ENCODE assay signal across 1 cellular context in the genomic region with DNA sequence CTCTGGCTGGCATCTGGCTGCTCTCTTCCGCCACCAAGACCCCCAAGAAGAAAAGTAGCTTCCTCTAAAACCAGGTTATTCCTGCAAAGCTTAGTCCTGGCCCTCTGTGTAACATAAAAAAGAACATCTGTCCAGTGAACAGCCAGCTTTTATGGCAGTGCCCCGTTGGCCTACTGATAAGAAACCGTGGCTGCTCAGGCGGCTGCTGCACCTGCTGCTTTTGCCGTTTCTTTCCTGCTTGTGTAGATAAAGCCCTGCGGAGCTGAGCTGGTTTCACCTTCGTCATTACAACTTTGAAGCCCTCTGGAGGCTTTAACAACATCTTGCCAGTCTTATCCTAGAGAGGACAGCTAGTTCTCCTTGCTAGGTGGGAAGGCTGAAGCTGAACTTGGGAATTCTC.
TF ChIP-seq lines count a peak whose summit lies in the region.

No MANE protein-coding gene starts in this region.

TF ChIP-seq in K562, 482 proteins besides CTCF, POLR2A, EP300 and RAD21 (continued from another document and continues in another):
- TF ChIP-seq ZNF644 (tag; IDR thresholded peaks at IDR 0.05; ENCODE audit: low read depth) (0 out of 2 replicates have a peak, but pooled peaks have one; percentile 37), ELF2 (CRISPR knock-in tag; IDR thresholded peaks at IDR 0.05) (no peak), ILK (tag; IDR thresholded peaks at IDR 0.05; ENCODE audit: borderline replicate concordance, low read depth) (no peak), KDM5B (IDR thresholded peaks at IDR 0.05; ENCODE audit: insufficient replicate concordance, low read depth, low read length) (no peak), ARNT (IDR thresholded peaks at IDR 0.05) (peak in 1 of 2 experiments; percentile 80; a peak in 1 of 4 replicates), CSDE1 (IDR thresholded peaks at IDR 0.05) (no peak), RBFOX2 (IDR thresholded peaks at IDR 0.05; ENCODE audit: low read depth, low read length) (no peak), ZNF785 (CRISPR knock-in tag; IDR thresholded peaks at IDR 0.05) (no peak), ESRRA (IDR thresholded peaks at IDR 0.05; ENCODE audit: borderline replicate concordance, low read depth) (no peak), KLF1 (tag; IDR thresholded peaks at IDR 0.05) (no peak), HDAC1 (IDR thresholded peaks at IDR 0.05) (peak; percentile 36 to 70; a peak in 2 of 4 replicates), ZNF217 (CRISPR knock-in tag; IDR thresholded peaks at IDR 0.05) (no peak), FOXJ3 (CRISPR knock-in tag; IDR thresholded peaks at IDR 0.05) (no peak), TGIF2 (CRISPR knock-in tag; IDR thresholded peaks at IDR 0.05) (no peak), C11orf30 (IDR thresholded peaks at IDR 0.05; ENCODE audit: low read depth) (no peak), KAT2B (IDR thresholded peaks at IDR 0.05; ENCODE audit: low read depth, low read length) (no peak), POLR2AphosphoS5 (IDR thresholded peaks at IDR 0.05; ENCODE audit: control insufficient read depth, insufficient read depth, low read depth, low read length) (peak; percentile 98), SOX6 (IDR thresholded peaks at IDR 0.05) (peak; percentile 84), ETV5 (CRISPR knock-in tag; IDR thresholded peaks at IDR 0.05; ENCODE audit: low read depth) (no peak; the same call in 1 of the 2 replicates), SREBF1 (IDR thresholded peaks at IDR 0.05; ENCODE audit: borderline replicate concordance, low read depth, low read length) (no peak), NCOA6 (IDR thresholded peaks at IDR 0.05) (no peak), ARHGAP35 (IDR thresholded peaks at IDR 0.05; ENCODE audit: partially characterized antibody) (no peak), JUND (IDR thresholded peaks at IDR 0.05; ENCODE audit: borderline replicate concordance, low read depth, low read length) (0 out of 2 replicates have a peak, but pooled peaks have one; percentile 46), JUND (tag; IDR thresholded peaks at IDR 0.05; ENCODE audit: borderline replicate concordance, low read depth, low read length) (no peak; the same call in 2 of the 3 replicates), ZNF23 (CRISPR knock-in tag; IDR thresholded peaks at IDR 0.05) (no peak), WHSC1 (IDR thresholded peaks at IDR 0.05; ENCODE audit: low read length) (no peak), FOXJ2 (tag; IDR thresholded peaks at IDR 0.05) (no peak), ZNF174 (CRISPR knock-in tag; IDR thresholded peaks at IDR 0.05) (no peak), SMARCC2 (IDR thresholded peaks at IDR 0.05; ENCODE audit: low read depth) (peak; percentile 65; the same call in 1 of the 2 replicates), TSC22D4 (tag; IDR thresholded peaks at IDR 0.05) (no peak), CTBP1 (IDR thresholded peaks at IDR 0.05; ENCODE audit: borderline replicate concordance) (peak; percentile 90), GATAD2A (IDR thresholded peaks at IDR 0.05) (peak; percentile 95), FOXA3 (CRISPR knock-in tag; conservative IDR thresholded peaks at IDR 0.05 in 1 of 2, IDR thresholded peaks at IDR 0.05 in 1 of 2) (peak in 1 of 2 experiments; percentile 56; a peak in 1 of 4 replicates), ZNF75A (CRISPR knock-in tag; IDR thresholded peaks at IDR 0.05) (no peak), RBM22 (IDR thresholded peaks at IDR 0.05; ENCODE audit: low read depth, low read length, poor library complexity, severe bottlenecking) (no peak), MIER1 (IDR thresholded peaks at IDR 0.05; ENCODE audit: low read depth) (no peak), CHD1 (IDR thresholded peaks at IDR 0.05; ENCODE audit: low read length) (no peak), POU5F1 (IDR thresholded peaks at IDR 0.05; ENCODE audit: borderline replicate concordance, low read depth, low read length, partially characterized antibody) (no peak), XRCC5 (IDR thresholded peaks at IDR 0.05; ENCODE audit: low read depth, low read length) (no peak), FOS (IDR thresholded peaks at IDR 0.05; ENCODE audit: extremely low read depth, insufficient read length) (no peak), NRF1 (conservative IDR thresholded peaks at IDR 0.05 in 1 of 2, IDR thresholded peaks at IDR 0.05 in 1 of 2) (peak; percentile 55 to 63), ZNF316 (IDR thresholded peaks at IDR 0.05) (no peak), COPS2 (conservative IDR thresholded peaks at IDR 0.05) (no peak), NONO (IDR thresholded peaks at IDR 0.05; ENCODE audit: low read depth in 2 of 2, low read length in 1 of 2) (no peak), ZNF583 (CRISPR knock-in tag; IDR thresholded peaks at IDR 0.05) (peak; percentile 60; the same call in 1 of the 2 replicates), SNRNP70 (optimal IDR thresholded peaks at IDR 0.05; ENCODE audit: low read depth, low read length) (no peak), SLC30A9 (CRISPR knock-in tag; IDR thresholded peaks at IDR 0.05) (no peak), CREB1 (IDR thresholded peaks at IDR 0.05) (peak; percentile 77), CREB1 (CRISPR knock-in tag; IDR thresholded peaks at IDR 0.05) (peak; percentile 20; the same call in 1 of the 2 replicates), TEAD4 (IDR thresholded peaks at IDR 0.05; ENCODE audit: low read length) (peak; percentile 98), TEAD4 (CRISPR knock-in tag; IDR thresholded peaks at IDR 0.05; ENCODE audit: borderline replicate concordance) (no peak), LCOR (CRISPR knock-in tag; IDR thresholded peaks at IDR 0.05) (peak; percentile 62), NR2C2 (CRISPR knock-in tag; IDR thresholded peaks at IDR 0.05) (no peak), NR2C2 (tag; IDR thresholded peaks at IDR 0.05) (0 out of 2 replicates have a peak, but pooled peaks have one; percentile 37), RFX7 (CRISPR knock-in tag; IDR thresholded peaks at IDR 0.05) (no peak), TCF7L2 (IDR thresholded peaks at IDR 0.05; ENCODE audit: low read depth, low read length) (no peak), SMAD1 (IDR thresholded peaks at IDR 0.05; ENCODE audit: low read depth, low read length, partially characterized antibody) (no peak), SRF (CRISPR knock-in tag; IDR thresholded peaks at IDR 0.05) (peak in 1 of 2 experiments; percentile 25; a peak in 1 of 4 replicates)
- TF ChIP-seq, protein P1, sequence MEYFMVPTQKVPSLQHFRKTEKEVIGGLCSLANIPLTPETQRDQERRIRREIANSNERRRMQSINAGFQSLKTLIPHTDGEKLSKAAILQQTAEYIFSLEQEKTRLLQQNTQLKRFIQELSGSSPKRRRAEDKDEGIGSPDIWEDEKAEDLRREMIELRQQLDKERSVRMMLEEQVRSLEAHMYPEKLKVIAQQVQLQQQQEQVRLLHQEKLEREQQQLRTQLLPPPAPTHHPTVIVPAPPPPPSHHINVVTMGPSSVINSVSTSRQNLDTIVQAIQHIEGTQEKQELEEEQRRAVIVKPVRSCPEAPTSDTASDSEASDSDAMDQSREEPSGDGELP (CRISPR knock-in tag; IDR thresholded peaks at IDR 0.05; ENCODE audit: borderline replicate concordance): peak; percentile 82
- TF ChIP-seq, protein P2, sequence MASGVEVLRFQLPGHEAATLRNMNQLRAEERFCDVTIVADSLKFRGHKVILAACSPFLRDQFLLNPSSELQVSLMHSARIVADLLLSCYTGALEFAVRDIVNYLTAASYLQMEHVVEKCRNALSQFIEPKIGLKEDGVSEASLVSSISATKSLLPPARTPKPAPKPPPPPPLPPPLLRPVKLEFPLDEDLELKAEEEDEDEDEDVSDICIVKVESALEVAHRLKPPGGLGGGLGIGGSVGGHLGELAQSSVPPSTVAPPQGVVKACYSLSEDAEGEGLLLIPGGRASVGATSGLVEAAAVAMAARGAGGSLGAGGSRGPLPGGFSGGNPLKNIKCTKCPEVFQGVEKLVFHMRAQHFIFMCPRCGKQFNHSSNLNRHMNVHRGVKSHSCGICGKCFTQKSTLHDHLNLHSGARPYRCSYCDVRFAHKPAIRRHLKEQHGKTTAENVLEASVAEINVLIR (CRISPR knock-in tag; IDR thresholded peaks at IDR 0.05): no peak
- TF ChIP-seq, protein P3, sequence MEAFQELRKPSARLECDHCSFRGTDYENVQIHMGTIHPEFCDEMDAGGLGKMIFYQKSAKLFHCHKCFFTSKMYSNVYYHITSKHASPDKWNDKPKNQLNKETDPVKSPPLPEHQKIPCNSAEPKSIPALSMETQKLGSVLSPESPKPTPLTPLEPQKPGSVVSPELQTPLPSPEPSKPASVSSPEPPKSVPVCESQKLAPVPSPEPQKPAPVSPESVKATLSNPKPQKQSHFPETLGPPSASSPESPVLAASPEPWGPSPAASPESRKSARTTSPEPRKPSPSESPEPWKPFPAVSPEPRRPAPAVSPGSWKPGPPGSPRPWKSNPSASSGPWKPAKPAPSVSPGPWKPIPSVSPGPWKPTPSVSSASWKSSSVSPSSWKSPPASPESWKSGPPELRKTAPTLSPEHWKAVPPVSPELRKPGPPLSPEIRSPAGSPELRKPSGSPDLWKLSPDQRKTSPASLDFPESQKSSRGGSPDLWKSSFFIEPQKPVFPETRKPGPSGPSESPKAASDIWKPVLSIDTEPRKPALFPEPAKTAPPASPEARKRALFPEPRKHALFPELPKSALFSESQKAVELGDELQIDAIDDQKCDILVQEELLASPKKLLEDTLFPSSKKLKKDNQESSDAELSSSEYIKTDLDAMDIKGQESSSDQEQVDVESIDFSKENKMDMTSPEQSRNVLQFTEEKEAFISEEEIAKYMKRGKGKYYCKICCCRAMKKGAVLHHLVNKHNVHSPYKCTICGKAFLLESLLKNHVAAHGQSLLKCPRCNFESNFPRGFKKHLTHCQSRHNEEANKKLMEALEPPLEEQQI (IDR thresholded peaks at IDR 0.05): 0 out of 2 replicates have a peak, but pooled peaks have one; percentile 24
- TF ChIP-seq, protein P4, sequence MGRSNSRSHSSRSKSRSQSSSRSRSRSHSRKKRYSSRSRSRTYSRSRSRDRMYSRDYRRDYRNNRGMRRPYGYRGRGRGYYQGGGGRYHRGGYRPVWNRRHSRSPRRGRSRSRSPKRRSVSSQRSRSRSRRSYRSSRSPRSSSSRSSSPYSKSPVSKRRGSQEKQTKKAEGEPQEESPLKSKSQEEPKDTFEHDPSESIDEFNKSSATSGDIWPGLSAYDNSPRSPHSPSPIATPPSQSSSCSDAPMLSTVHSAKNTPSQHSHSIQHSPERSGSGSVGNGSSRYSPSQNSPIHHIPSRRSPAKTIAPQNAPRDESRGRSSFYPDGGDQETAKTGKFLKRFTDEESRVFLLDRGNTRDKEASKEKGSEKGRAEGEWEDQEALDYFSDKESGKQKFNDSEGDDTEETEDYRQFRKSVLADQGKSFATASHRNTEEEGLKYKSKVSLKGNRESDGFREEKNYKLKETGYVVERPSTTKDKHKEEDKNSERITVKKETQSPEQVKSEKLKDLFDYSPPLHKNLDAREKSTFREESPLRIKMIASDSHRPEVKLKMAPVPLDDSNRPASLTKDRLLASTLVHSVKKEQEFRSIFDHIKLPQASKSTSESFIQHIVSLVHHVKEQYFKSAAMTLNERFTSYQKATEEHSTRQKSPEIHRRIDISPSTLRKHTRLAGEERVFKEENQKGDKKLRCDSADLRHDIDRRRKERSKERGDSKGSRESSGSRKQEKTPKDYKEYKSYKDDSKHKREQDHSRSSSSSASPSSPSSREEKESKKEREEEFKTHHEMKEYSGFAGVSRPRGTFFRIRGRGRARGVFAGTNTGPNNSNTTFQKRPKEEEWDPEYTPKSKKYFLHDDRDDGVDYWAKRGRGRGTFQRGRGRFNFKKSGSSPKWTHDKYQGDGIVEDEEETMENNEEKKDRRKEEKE (IDR thresholded peaks at IDR 0.05; ENCODE audit: borderline replicate concordance in 1 of 2, control insufficient read depth in 1 of 2, low read depth in 2 of 2, low read length in 1 of 2): 0 out of 4 replicates have a peak, but pooled peaks of 1 of the 2 experiments have one; percentile 64
- TF ChIP-seq, protein P5, sequence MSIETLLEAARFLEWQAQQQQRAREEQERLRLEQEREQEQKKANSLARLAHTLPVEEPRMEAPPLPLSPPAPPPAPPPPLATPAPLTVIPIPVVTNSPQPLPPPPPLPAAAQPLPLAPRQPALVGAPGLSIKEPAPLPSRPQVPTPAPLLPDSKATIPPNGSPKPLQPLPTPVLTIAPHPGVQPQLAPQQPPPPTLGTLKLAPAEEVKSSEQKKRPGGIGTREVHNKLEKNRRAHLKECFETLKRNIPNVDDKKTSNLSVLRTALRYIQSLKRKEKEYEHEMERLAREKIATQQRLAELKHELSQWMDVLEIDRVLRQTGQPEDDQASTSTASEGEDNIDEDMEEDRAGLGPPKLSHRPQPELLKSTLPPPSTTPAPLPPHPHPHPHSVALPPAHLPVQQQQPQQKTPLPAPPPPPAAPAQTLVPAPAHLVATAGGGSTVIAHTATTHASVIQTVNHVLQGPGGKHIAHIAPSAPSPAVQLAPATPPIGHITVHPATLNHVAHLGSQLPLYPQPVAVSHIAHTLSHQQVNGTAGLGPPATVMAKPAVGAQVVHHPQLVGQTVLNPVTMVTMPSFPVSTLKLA (conservative IDR thresholded peaks at IDR 0.05): 0 out of 4 replicates have a peak, but pooled peaks of 1 of the 2 experiments have one; percentile 25
- TF ChIP-seq, protein P6, sequence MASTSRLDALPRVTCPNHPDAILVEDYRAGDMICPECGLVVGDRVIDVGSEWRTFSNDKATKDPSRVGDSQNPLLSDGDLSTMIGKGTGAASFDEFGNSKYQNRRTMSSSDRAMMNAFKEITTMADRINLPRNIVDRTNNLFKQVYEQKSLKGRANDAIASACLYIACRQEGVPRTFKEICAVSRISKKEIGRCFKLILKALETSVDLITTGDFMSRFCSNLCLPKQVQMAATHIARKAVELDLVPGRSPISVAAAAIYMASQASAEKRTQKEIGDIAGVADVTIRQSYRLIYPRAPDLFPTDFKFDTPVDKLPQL (IDR thresholded peaks at IDR 0.05; ENCODE audit: extremely low read depth, insufficient read length): no peak
- TF ChIP-seq, protein P7, sequence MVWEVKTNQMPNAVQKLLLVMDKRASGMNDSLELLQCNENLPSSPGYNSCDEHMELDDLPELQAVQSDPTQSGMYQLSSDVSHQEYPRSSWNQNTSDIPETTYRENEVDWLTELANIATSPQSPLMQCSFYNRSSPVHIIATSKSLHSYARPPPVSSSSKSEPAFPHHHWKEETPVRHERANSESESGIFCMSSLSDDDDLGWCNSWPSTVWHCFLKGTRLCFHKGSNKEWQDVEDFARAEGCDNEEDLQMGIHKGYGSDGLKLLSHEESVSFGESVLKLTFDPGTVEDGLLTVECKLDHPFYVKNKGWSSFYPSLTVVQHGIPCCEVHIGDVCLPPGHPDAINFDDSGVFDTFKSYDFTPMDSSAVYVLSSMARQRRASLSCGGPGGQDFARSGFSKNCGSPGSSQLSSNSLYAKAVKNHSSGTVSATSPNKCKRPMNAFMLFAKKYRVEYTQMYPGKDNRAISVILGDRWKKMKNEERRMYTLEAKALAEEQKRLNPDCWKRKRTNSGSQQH (CRISPR knock-in tag; IDR thresholded peaks at IDR 0.05): no peak
- TF ChIP-seq, protein P8, sequence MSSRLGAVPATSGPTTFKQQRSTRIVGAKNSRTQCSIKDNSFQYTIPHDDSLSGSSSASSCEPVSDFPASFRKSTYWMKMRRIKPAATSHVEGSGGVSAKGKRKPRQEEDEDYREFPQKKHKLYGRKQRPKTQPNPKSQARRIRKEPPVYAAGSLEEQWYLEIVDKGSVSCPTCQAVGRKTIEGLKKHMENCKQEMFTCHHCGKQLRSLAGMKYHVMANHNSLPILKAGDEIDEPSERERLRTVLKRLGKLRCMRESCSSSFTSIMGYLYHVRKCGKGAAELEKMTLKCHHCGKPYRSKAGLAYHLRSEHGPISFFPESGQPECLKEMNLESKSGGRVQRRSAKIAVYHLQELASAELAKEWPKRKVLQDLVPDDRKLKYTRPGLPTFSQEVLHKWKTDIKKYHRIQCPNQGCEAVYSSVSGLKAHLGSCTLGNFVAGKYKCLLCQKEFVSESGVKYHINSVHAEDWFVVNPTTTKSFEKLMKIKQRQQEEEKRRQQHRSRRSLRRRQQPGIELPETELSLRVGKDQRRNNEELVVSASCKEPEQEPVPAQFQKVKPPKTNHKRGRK (tag; IDR thresholded peaks at IDR 0.05): no peak
